18 cellular contexts compared by ENCODE assay signal in genomic region chr2:231111987-231112386, GRCh38. TPM values are rescaled to one million over a fixed set of nuclear protein-coding genes. Genes with fewer than 3 reads are reported as not detected.
DNase-seq lines count a peak whose midpoint lies in the region; ATAC-seq and TF ChIP-seq lines count a peak whose summit lies in the region.
"Had no signal": no experiment of that assay in that cellular context is flagged by ENCODE, and none has a peak within 500 bp of the region (broad histone marks: within the 10 kb centered on the region; RNA-seq: fewer than 3 reads in every experiment).

No MANE protein-coding gene starts in this region.

- H3K36me3 ChIP-seq in GM23248 (ENCODE audit: low read depth): peaks cover 13% of the 10 kb centered on the region; the same call in 1 of the 2 replicates
- H3K36me3 ChIP-seq in SK-N-SH (replicated peaks in 1 of 2; ENCODE audit: control insufficient read depth in 1 of 2, insufficient read depth in 2 of 2, low read length in 1 of 2): peaks cover 43 to 58% of the 10 kb centered on the region in 2 experiments

- H3K9me3 ChIP-seq in GM23248 (ENCODE audit: low read depth) (no peaks in the 10 kb centered on the region), SK-N-SH (no peaks in the 10 kb centered on the region)
- H3K9me3 ChIP-seq: heart right ventricle, spleen, tibial artery had no signal

- H3K27ac ChIP-seq in GM23248: no peak overlapping the region
- H3K27ac ChIP-seq in SK-N-SH (ENCODE audit: low read depth in 2 of 2, low read length in 1 of 2): peak overlapping the region in 1 of 2 experiments; percentile 23; a peak in 1 of 4 replicates
- H3K27ac ChIP-seq: spleen, tibial artery had no signal

- no peaks in the 10 kb centered on the region for H3F3A ChIP-seq in GM23248 (ENCODE audit: insufficient read depth)
- peaks cover 3% of the 10 kb centered on the region for H3F3A ChIP-seq in SK-N-SH (replicated peaks; ENCODE audit: insufficient read depth)

- no peak overlapping the region for H3K9ac ChIP-seq in GM23248
- H3K9ac ChIP-seq in SK-N-SH: no peak overlapping the region

- POLR2A ChIA-PET in SK-N-SH (lab: Yijun Ruan, JAX): no interaction called here

- DNase-seq in GM23248 (peak; percentile 70), SK-N-SH (no peak), fibroblast of peridontal ligament (ENCODE audit: extremely low read depth) (peak; percentile 62), putamen (ENCODE audit: low spot score) (peak; percentile 34), kidney glomerular epithelial cell (lab: John Stamatoyannopoulos, UW) (no peak), GM10266 (ENCODE audit: extremely low spot score) (no peak), NCI-H187 (lab: John Stamatoyannopoulos, UW) (no peak)
- DNase-seq: activated CD4-positive, CD25-positive, alpha-beta regulatory T cell; amygdala; cortex of kidney; heart right ventricle; NCI-H1436; NCI-H510A; Right ventricle myocardium superior; spleen; tibial artery had no signal

- H2AFZ ChIP-seq in GM23248: no peak overlapping the region
- no peak overlapping the region for H2AFZ ChIP-seq in SK-N-SH (ENCODE audit: low read depth)

- in situ Hi-C loops in GM23248 (cut with MboI): loop anchor here (25.0 kb wide), 1 partner anchor 300 kb away; no protein-coding TSS in a partner anchor

- no peaks in the 10 kb centered on the region for H3K27me3 ChIP-seq in GM23248 (replicated peaks; ENCODE audit: insufficient read depth)
- H3K27me3 ChIP-seq in SK-N-SH (ENCODE audit: insufficient read depth): no peaks in the 10 kb centered on the region
- H3K27me3 ChIP-seq: heart right ventricle, spleen, tibial artery had no signal

- TF ChIP-seq CTCF in SK-N-SH (IDR thresholded peaks at IDR 0.05): no peak
- TF ChIP-seq CTCF in GM10266 (IDR thresholded peaks at IDR 0.05; ENCODE audit: control insufficient read depth, insufficient read depth, low read depth, missing control alignments): no peak

- H3K79me2 ChIP-seq in GM23248 (ENCODE audit: insufficient read depth) (peaks cover 40% of the 10 kb centered on the region), SK-N-SH (ENCODE audit: insufficient read depth) (peaks cover 10% of the 10 kb centered on the region)

- 97 to 100% methylated on average over 1 of the region's 1 CpG for WGBS in GM23248 (ENCODE audit: low coverage in 1 of 2, low lambda C conversion rate in 2 of 2, missing lambda C conversion rate in 2 of 2), 2 experiments
- WGBS in SK-N-SH (ENCODE audit: low lambda C conversion rate): 96% methylated on average over 1 of the region's 1 CpG

- H3K9me2 ChIP-seq in GM23248 (ENCODE audit: insufficient read depth): no peaks in the 10 kb centered on the region
- H3K9me2 ChIP-seq in SK-N-SH: no peaks in the 10 kb centered on the region

- ATAC-seq in HG02870 (IDR thresholded peaks at IDR 0.05; ENCODE audit: unreplicated experiment): no peak
- ATAC-seq: heart right ventricle had no signal

- CTCF ChIA-PET in SK-N-SH (lab: Yijun Ruan, JAX): interaction anchor here (0.9 to 4.6 kb wide), 10 partner anchors 8 to 300 kb away, joined by 3 to 32 read pairs (median 4); partner anchors contain the start of gene HTR2B

- no peak for TF ChIP-seq EP300 in SK-N-SH (IDR thresholded peaks at IDR 0.05; ENCODE audit: borderline replicate concordance in 1 of 2, low read depth in 1 of 2, low read length in 1 of 2)

- H3K4me2 ChIP-seq in GM23248 (ENCODE audit: unreplicated experiment): peak overlapping the region; percentile 56
- H3K4me2 ChIP-seq in SK-N-SH: 0 out of 2 replicates have a peak overlapping the region, but pooled peaks have one; percentile 10

- peaks cover 24% of the 10 kb centered on the region for H3K4me1 ChIP-seq in GM23248 (ENCODE audit: insufficient read depth)
- peaks cover 4 to 9% of the 10 kb centered on the region in 2 experiments; a peak in 3 of 4 replicates for H3K4me1 ChIP-seq in SK-N-SH (ENCODE audit: control insufficient read depth in 1 of 2, insufficient read depth in 2 of 2, low read depth in 1 of 2, low read length in 1 of 2)

- TF ChIP-seq RAD21 in SK-N-SH (IDR thresholded peaks at IDR 0.05; ENCODE audit: low read length): no peak

- no peaks in the 10 kb centered on the region for H4K20me1 ChIP-seq in GM23248 (ENCODE audit: insufficient read depth)
- H4K20me1 ChIP-seq in SK-N-SH (ENCODE audit: insufficient read depth): no peaks in the 10 kb centered on the region

- H3K4me3 ChIP-seq in GM23248 (no peak overlapping the region), SK-N-SH (ENCODE audit: low read depth in 2 of 2, low read length in 1 of 2) (no peak overlapping the region)
- H3K4me3 ChIP-seq: heart right ventricle, spleen, tibial artery had no signal

TF ChIP-seq in SK-N-SH, 30 proteins besides CTCF, POLR2A, EP300 and RAD21:
- TF ChIP-seq JUND (IDR thresholded peaks at IDR 0.05) (0 out of 2 replicates have a peak, but pooled peaks have one; percentile 10), FOSL2 (IDR thresholded peaks at IDR 0.05; ENCODE audit: borderline replicate concordance, low read depth) (0 out of 2 replicates have a peak, but pooled peaks have one; percentile 32), RFX5 (IDR thresholded peaks at IDR 0.05; ENCODE audit: low read length) (no peak)

RNA-seq across cellular contexts. Expression of gene HTR2B, which starts 12.9 kb away (rescaled TPM):
- not detected in 2 replicates for total RNA-seq in GM23248 (2014; rRNA removed; shearing (Covaris generic))
- 0.15 TPM in 1 of 2 replicates, not detected in the other for polyA plus RNA-seq in GM23248 (2016; fragmentation: Nextera tagmentation; extraction: Ambion mirVana)
- 0.25 and 0.41 TPM in 2 replicates for polyA plus RNA-seq in SK-N-SH (2012; rRNA removed)
- 0.35 and 0.46 TPM in 2 replicates for polyA plus RNA-seq in SK-N-SH (2012; cell fraction: cytosol; rRNA removed)
- 0.02 and 0.17 TPM in 2 replicates for polyA plus RNA-seq in SK-N-SH (2012; cell fraction: nucleus; rRNA removed)
- polyA plus RNA-seq: keratinocyte had no signal

RNA-seq across cellular contexts. Expression of gene PSMD1, which starts 55.3 kb away (rescaled TPM):
- 92.4 and 102 TPM in 2 replicates for total RNA-seq in GM23248 (2014; rRNA removed; shearing (Covaris generic))
- polyA plus RNA-seq in GM23248 (2016; fragmentation: Nextera tagmentation; extraction: Ambion mirVana): 103 and 106 TPM in 2 replicates
- 92.3 and 124 TPM in 2 replicates for polyA plus RNA-seq in SK-N-SH (2012; rRNA removed)
- polyA plus RNA-seq in SK-N-SH (2012; cell fraction: cytosol; rRNA removed): 92.4 and 102 TPM in 2 replicates
- 58.4 and 118 TPM in 2 replicates for polyA plus RNA-seq in SK-N-SH (2012; cell fraction: nucleus; rRNA removed)

Comparison
In these comparisons a context has a peak if more than half of its experiments do, and no peak if none do; other contexts are left out.
1. DNase-seq: peak in GM23248 (single experiment), fibroblast of peridontal ligament (single experiment) and putamen (single experiment); none in SK-N-SH (single experiment), kidney glomerular epithelial cell (single experiment), GM10266 (single experiment) and NCI-H187 (0 of 2).